ENCODE assay signal across 8 cellular contexts in genomic region chr11:110430267-110431211, GRCh38. TPM values are rescaled to one million over a fixed set of nuclear protein-coding genes. Genes with fewer than 3 reads are reported as not detected.
DNase-seq lines count a peak whose midpoint lies in the region; ATAC-seq lines count a peak whose summit lies in the region.

No MANE protein-coding gene starts in this region.

- peak overlapping the region; percentile 72 to 99 (median 98) for H3K27ac Mint-ChIP-seq in CD8-positive, alpha-beta memory T cell
- peak overlapping the region; percentile 99 for H3K27ac Mint-ChIP-seq in central memory CD8-positive, alpha-beta T cell (ENCODE audit: low read depth)
- H3K27ac Mint-ChIP-seq in stimulated activated effector memory CD8-positive, alpha-beta T cell treated with anti-CD3 and anti-CD28 coated beads, Interleukin-12 subunit alpha, Interleukin-12 subunit beta, amount 100 ng/mL, for 72 hours: peak overlapping the region; percentile 98

- DNase-seq in CD8-positive, alpha-beta memory T cell: peak in 1 of 5 donors; percentile 37
- DNase-seq in T-helper 1 cell: peak in 4 of 5 donors; percentile 9 to 39 (median 32)
- DNase-seq in central memory CD8-positive, alpha-beta T cell (ENCODE audit: low spot score in 2 of 2): peak; percentile 20 to 27
- peak; percentile 38 for DNase-seq in kidney tubule cell (ENCODE audit: low spot score)
- DNase-seq in stimulated activated effector memory CD8-positive, alpha-beta T cell treated with anti-CD3 and anti-CD28 coated beads, Interleukin-12 subunit alpha, Interleukin-12 subunit beta, amount 100 ng/mL, for 72 hours (ENCODE audit: low spot score in 2 of 2): peak in 1 of 2 donors; percentile 68
- DNase-seq in NCI-H1048 (lab: John Stamatoyannopoulos, UW): no peak

- ATAC-seq in GM19438 (IDR thresholded peaks at IDR 0.05; ENCODE audit: low read depth, unreplicated experiment): peak; percentile 33
- peak; percentile 39 for ATAC-seq in HG03521 (IDR thresholded peaks at IDR 0.05; ENCODE audit: unreplicated experiment)
- ATAC-seq in central memory CD8-positive, alpha-beta T cell (replicated peaks; ENCODE audit: extremely low read depth, poor library complexity, severe bottlenecking): peak; percentile 47
- ATAC-seq in stimulated activated effector memory CD8-positive, alpha-beta T cell treated with anti-CD3 and anti-CD28 coated beads, Interleukin-12 subunit alpha, Interleukin-12 subunit beta, amount 100 ng/mL, for 72 hours: peak; percentile 64

- H3K4me3 ChIP-seq in CD8-positive, alpha-beta memory T cell (ENCODE audit: low read length): peak overlapping the region; percentile 89

- CTCF ChIA-PET in CD8-positive, alpha-beta memory T cell (lab: Charles Lee): interaction anchor here (0.6 to 4.6 kb wide), 4 partner anchors 53 to 229 kb away, joined by 3 to 43 read pairs (median 3); no protein-coding TSS in a partner anchor

- no peaks in the 10 kb centered on the region for H3K27me3 ChIP-seq in CD8-positive, alpha-beta memory T cell (ENCODE audit: insufficient read depth, low read length, poor library complexity, severe bottlenecking)

- H3K4me1 Mint-ChIP-seq in CD8-positive, alpha-beta memory T cell: peaks cover 48 to 56% (median 56%) of the 10 kb centered on the region in 3 donors
- H3K4me1 Mint-ChIP-seq in central memory CD8-positive, alpha-beta T cell: peaks cover 52% of the 10 kb centered on the region
- H3K4me1 Mint-ChIP-seq in stimulated activated effector memory CD8-positive, alpha-beta T cell treated with anti-CD3 and anti-CD28 coated beads, Interleukin-12 subunit alpha, Interleukin-12 subunit beta, amount 100 ng/mL, for 72 hours: peaks cover 38% of the 10 kb centered on the region

- H3K9me3 ChIP-seq in CD8-positive, alpha-beta memory T cell (ENCODE audit: low read length): no peaks in the 10 kb centered on the region

- no peaks in the 10 kb centered on the region for H3K27me3 Mint-ChIP-seq in CD8-positive, alpha-beta memory T cell
- no peaks in the 10 kb centered on the region for H3K27me3 Mint-ChIP-seq in central memory CD8-positive, alpha-beta T cell

- no peaks in the 10 kb centered on the region for H3K9me3 Mint-ChIP-seq in CD8-positive, alpha-beta memory T cell
- no peaks in the 10 kb centered on the region for H3K9me3 Mint-ChIP-seq in central memory CD8-positive, alpha-beta T cell
- H3K9me3 Mint-ChIP-seq in stimulated activated effector memory CD8-positive, alpha-beta T cell treated with anti-CD3 and anti-CD28 coated beads, Interleukin-12 subunit alpha, Interleukin-12 subunit beta, amount 100 ng/mL, for 72 hours: no peaks in the 10 kb centered on the region

- peak overlapping the region; percentile 74 for H3K27ac ChIP-seq in CD8-positive, alpha-beta memory T cell (ENCODE audit: low read depth, low read length)

- H3K36me3 Mint-ChIP-seq in CD8-positive, alpha-beta memory T cell: peaks cover 0 to 7% (median 1%) of the 10 kb centered on the region in 3 donors
- H3K36me3 Mint-ChIP-seq in central memory CD8-positive, alpha-beta T cell (ENCODE audit: insufficient read depth): peaks cover 9% of the 10 kb centered on the region
- peaks cover 5% of the 10 kb centered on the region for H3K36me3 Mint-ChIP-seq in stimulated activated effector memory CD8-positive, alpha-beta T cell treated with anti-CD3 and anti-CD28 coated beads, Interleukin-12 subunit alpha, Interleukin-12 subunit beta, amount 100 ng/mL, for 72 hours

- peaks cover 33% of the 10 kb centered on the region for H3K4me1 ChIP-seq in CD8-positive, alpha-beta memory T cell (ENCODE audit: insufficient read depth, low read length)

- POLR2A ChIA-PET in CD8-positive, alpha-beta memory T cell (lab: Charles Lee): interaction anchor here (0.8 kb wide), 1 partner anchor 32 kb away, joined by 3 read pairs; no protein-coding TSS in a partner anchor

- H3K36me3 ChIP-seq in CD8-positive, alpha-beta memory T cell (ENCODE audit: insufficient read depth, low read length): no peaks in the 10 kb centered on the region

- H3K4me3 Mint-ChIP-seq in CD8-positive, alpha-beta memory T cell: peak overlapping the region; percentile 97 to 99 (median 98)
- peak overlapping the region; percentile 99 for H3K4me3 Mint-ChIP-seq in central memory CD8-positive, alpha-beta T cell
- H3K4me3 Mint-ChIP-seq in stimulated activated effector memory CD8-positive, alpha-beta T cell treated with anti-CD3 and anti-CD28 coated beads, Interleukin-12 subunit alpha, Interleukin-12 subunit beta, amount 100 ng/mL, for 72 hours: peak overlapping the region; percentile 99

RNA-seq across cellular contexts. Expression of gene FDX1, which starts 0.8 kb away (rescaled TPM):
- total RNA-seq in CD8-positive, alpha-beta memory T cell: 10 to 100 TPM; 13.8 to 14.4 TPM
- 19.0 TPM for polyA plus RNA-seq in CD8-positive, alpha-beta memory T cell
